ENCODE assay signal across 2 cellular contexts in the genomic region with DNA sequence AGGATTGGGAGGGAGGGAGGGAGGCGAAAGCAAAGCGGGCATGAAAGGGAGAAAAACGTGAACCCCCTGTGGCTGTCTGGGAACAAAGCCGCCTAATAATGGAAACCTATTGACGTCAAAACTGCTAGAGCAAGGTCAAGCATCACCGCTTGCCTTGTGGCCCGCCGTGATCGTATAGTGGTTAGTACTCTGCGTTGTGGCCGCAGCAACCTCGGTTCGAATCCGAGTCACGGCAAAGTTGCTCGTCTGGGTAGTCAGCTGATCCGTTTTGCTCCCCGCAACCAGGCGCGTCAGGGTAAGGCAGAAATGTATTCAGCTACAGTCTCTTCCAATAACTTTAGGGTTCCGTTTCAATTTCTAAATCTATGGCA.
A peak's percentile ranks its signal among the peaks of the same experiment; 100 is the strongest.
TF ChIP-seq lines count a peak whose summit lies in the region.

No MANE protein-coding gene starts in this region.

TF ChIP-seq in H1, 55 proteins besides CTCF, POLR2A, EP300 and RAD21:
- TF ChIP-seq, protein P1, sequence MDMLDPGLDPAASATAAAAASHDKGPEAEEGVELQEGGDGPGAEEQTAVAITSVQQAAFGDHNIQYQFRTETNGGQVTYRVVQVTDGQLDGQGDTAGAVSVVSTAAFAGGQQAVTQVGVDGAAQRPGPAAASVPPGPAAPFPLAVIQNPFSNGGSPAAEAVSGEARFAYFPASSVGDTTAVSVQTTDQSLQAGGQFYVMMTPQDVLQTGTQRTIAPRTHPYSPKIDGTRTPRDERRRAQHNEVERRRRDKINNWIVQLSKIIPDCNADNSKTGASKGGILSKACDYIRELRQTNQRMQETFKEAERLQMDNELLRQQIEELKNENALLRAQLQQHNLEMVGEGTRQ (IDR thresholded peaks at IDR 0.05; ENCODE audit: low read length), result no peak
- TF ChIP-seq BCL11A (IDR thresholded peaks at IDR 0.05; ENCODE audit: low read depth in 2 of 2, low read length in 2 of 2), result no peak
- TF ChIP-seq TAF1 (IDR thresholded peaks at IDR 0.05; ENCODE audit: low read depth, low read length), result no peak
- no peak for TF ChIP-seq KDM1A (IDR thresholded peaks at IDR 0.05; ENCODE audit: borderline replicate concordance, low read length)
- TF ChIP-seq ASH2L (IDR thresholded peaks at IDR 0.05; ENCODE audit: low read length), result peak; percentile 29
- peak; percentile 96 for TF ChIP-seq TBP (IDR thresholded peaks at IDR 0.05; ENCODE audit: low read depth, low read length)

TF ChIP-seq in neural cell, 6 proteins besides CTCF, POLR2A, EP300 and RAD21:
- TF ChIP-seq, protein P2, sequence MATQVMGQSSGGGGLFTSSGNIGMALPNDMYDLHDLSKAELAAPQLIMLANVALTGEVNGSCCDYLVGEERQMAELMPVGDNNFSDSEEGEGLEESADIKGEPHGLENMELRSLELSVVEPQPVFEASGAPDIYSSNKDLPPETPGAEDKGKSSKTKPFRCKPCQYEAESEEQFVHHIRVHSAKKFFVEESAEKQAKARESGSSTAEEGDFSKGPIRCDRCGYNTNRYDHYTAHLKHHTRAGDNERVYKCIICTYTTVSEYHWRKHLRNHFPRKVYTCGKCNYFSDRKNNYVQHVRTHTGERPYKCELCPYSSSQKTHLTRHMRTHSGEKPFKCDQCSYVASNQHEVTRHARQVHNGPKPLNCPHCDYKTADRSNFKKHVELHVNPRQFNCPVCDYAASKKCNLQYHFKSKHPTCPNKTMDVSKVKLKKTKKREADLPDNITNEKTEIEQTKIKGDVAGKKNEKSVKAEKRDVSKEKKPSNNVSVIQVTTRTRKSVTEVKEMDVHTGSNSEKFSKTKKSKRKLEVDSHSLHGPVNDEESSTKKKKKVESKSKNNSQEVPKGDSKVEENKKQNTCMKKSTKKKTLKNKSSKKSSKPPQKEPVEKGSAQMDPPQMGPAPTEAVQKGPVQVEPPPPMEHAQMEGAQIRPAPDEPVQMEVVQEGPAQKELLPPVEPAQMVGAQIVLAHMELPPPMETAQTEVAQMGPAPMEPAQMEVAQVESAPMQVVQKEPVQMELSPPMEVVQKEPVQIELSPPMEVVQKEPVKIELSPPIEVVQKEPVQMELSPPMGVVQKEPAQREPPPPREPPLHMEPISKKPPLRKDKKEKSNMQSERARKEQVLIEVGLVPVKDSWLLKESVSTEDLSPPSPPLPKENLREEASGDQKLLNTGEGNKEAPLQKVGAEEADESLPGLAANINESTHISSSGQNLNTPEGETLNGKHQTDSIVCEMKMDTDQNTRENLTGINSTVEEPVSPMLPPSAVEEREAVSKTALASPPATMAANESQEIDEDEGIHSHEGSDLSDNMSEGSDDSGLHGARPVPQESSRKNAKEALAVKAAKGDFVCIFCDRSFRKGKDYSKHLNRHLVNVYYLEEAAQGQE (IDR thresholded peaks at IDR 0.05; ENCODE audit: borderline replicate concordance), result no peak
- TF ChIP-seq MXI1 (conservative IDR thresholded peaks at IDR 0.05; ENCODE audit: poor library complexity, severe bottlenecking), result no peak
- TF ChIP-seq TAF1 (IDR thresholded peaks at IDR 0.05; ENCODE audit: low read depth), result no peak
- no peak for TF ChIP-seq POLR2AphosphoS5 (IDR thresholded peaks at IDR 0.05)
- TF ChIP-seq SMC3 (conservative IDR thresholded peaks at IDR 0.05; ENCODE audit: poor library complexity), result no peak
- no peak for TF ChIP-seq EZH2 (IDR thresholded peaks at IDR 0.05; ENCODE audit: borderline replicate concordance, insufficient read depth, low read length, poor library complexity, severe bottlenecking)
TF ChIP-seq in neural cell: peak in this region for 0.
